8 cellular contexts compared by ENCODE assay signal in genomic region chr16:58500329-58501241, GRCh38. TPM values are rescaled to one million over a fixed set of nuclear protein-coding genes. Genes with fewer than 3 reads are reported as not detected.
A peak's percentile ranks its signal among the peaks of the same experiment; 100 is the strongest.
DNase-seq lines count a peak whose midpoint lies in the region; ATAC-seq and TF ChIP-seq lines count a peak whose summit lies in the region.

No MANE protein-coding gene starts in this region.

- H3K27me3 Mint-ChIP-seq in MCF 10A (ENCODE audit: insufficient read depth, unreplicated experiment), result no peaks in the 10 kb centered on the region

- intact Hi-C loops in breast epithelium (cut with DNase I; ENCODE audit: low total_unique reads) (no loop called here), MCF 10A (cut with micrococcal nuclease) (no loop called here), stomach (cut with DNase I; ENCODE audit: low total_unique reads) (loop anchor here (10.0 kb wide), 1 partner anchor 144 kb away; no protein-coding TSS in a partner anchor), testis (cut with DNase I; ENCODE audit: low total_unique reads) (no loop called here)

- ATAC-seq in HG02571 (IDR thresholded peaks at IDR 0.05; ENCODE audit: unreplicated experiment) (no peak), HG03460 (IDR thresholded peaks at IDR 0.05; ENCODE audit: unreplicated experiment) (no peak)

- H3K4me1 ChIP-seq in breast epithelium, result no peaks in the 10 kb centered on the region
- peaks cover 4% of the 10 kb centered on the region for H3K4me1 ChIP-seq in adipocyte (ENCODE audit: control insufficient read depth, insufficient read depth, low read length)
- peaks cover 19 to 23% (median 21%) of the 10 kb centered on the region in 4 donors for H3K4me1 ChIP-seq in stomach
- peaks cover 38% of the 10 kb centered on the region for H3K4me1 ChIP-seq in testis

- peak overlapping the region in 2 of 3 donors; percentile 51 to 69 for H3K4me3 ChIP-seq in breast epithelium
- peak overlapping the region; percentile 55 for H3K4me3 ChIP-seq in adipocyte (ENCODE audit: low read length)
- peak overlapping the region; percentile 28 to 50 (median 33) for H3K4me3 ChIP-seq in stomach
- H3K4me3 ChIP-seq in testis, result peak overlapping the region in 1 of 2 donors; percentile 33

- H3K4me3 Mint-ChIP-seq in MCF 10A (ENCODE audit: unreplicated experiment), result no peak overlapping the region

- no peak for TF ChIP-seq EP300 in stomach (IDR thresholded peaks at IDR 0.05)

- H3K36me3 Mint-ChIP-seq in MCF 10A (ENCODE audit: insufficient read depth, unreplicated experiment), result peaks cover 5% of the 10 kb centered on the region

- no peak for TF ChIP-seq POLR2A in breast epithelium (IDR thresholded peaks at IDR 0.05)
- TF ChIP-seq POLR2A in stomach (IDR thresholded peaks at IDR 0.05), result no peak
- no peak for TF ChIP-seq POLR2A in testis (IDR thresholded peaks at IDR 0.05)

- POLR2A ChIA-PET in MCF 10A (lab: Yijun Ruan, JAX), result no interaction called here

- CTCF ChIA-PET in MCF 10A (lab: Yijun Ruan, JAX), result interaction anchor here (0.6 kb wide), 1 partner anchor 12 kb away, joined by 3 read pairs; no protein-coding TSS in a partner anchor

- no TSS peak for BruUV-seq in MCF 10A (replicated peaks; lab: Mats Ljungman, UMichigan)

- TF ChIP-seq CTCF in breast epithelium (IDR thresholded peaks at IDR 0.05), result no peak
- TF ChIP-seq CTCF in MCF 10A (IDR thresholded peaks at IDR 0.05; ENCODE audit: unreplicated experiment), result no peak
- TF ChIP-seq CTCF in stomach (IDR thresholded peaks at IDR 0.05), result no peak
- no peak for TF ChIP-seq CTCF in testis (IDR thresholded peaks at IDR 0.05)

- no peaks in the 10 kb centered on the region for H3K36me3 ChIP-seq in breast epithelium
- no peaks in the 10 kb centered on the region for H3K36me3 ChIP-seq in adipocyte (ENCODE audit: control insufficient read depth, insufficient read depth, low read length, severe bottlenecking)
- H3K36me3 ChIP-seq in stomach, result no peaks in the 10 kb centered on the region
- H3K36me3 ChIP-seq in testis (ENCODE audit: low read depth, missing control alignments), result no peaks in the 10 kb centered on the region

- no peaks in the 10 kb centered on the region for H3K4me1 Mint-ChIP-seq in MCF 10A (ENCODE audit: insufficient read depth, unreplicated experiment)

- H3K9me3 Mint-ChIP-seq in MCF 10A (ENCODE audit: unreplicated experiment), result no peaks in the 10 kb centered on the region

- no peak overlapping the region for H3K27ac Mint-ChIP-seq in MCF 10A (ENCODE audit: low read depth, unreplicated experiment)

- H3K27ac ChIP-seq in breast epithelium (no peak overlapping the region), stomach (peak overlapping the region in 1 of 5 donors; percentile 3), testis (no peak overlapping the region)

- H3K27me3 ChIP-seq in breast epithelium, result peaks cover 3 to 24% of the 10 kb centered on the region in 2 donors
- H3K27me3 ChIP-seq in adipocyte (replicated peaks; ENCODE audit: control insufficient read depth, insufficient read depth, low read length), result peaks cover 23% of the 10 kb centered on the region
- peaks cover 0 to 69% (median 35%) of the 10 kb centered on the region in 3 donors for H3K27me3 ChIP-seq in stomach
- H3K27me3 ChIP-seq in testis, result no peaks in the 10 kb centered on the region

- peak in 1 of 2 donors; percentile 51 for DNase-seq in breast epithelium (ENCODE audit: low spot score in 2 of 2)
- no peak for DNase-seq in MCF 10A (ENCODE audit: unreplicated experiment)
- peak; percentile 25 for DNase-seq in adipocyte (ENCODE audit: low read depth)
- DNase-seq in iPS-NIHi7 (ENCODE audit: extremely low spot score), result peak; percentile 50
- no peak for DNase-seq in stomach
- DNase-seq in testis, result no peak

- WGBS in stomach, 5 donors, result 4 to 11% (median 6%) methylated on average over 32 to 39 of the region's 39 CpGs
- 13 to 24% methylated on average over 12 to 38 of the region's 39 CpGs for WGBS in testis, 2 donors

- no peak overlapping the region for H3K9ac ChIP-seq in adipocyte (ENCODE audit: low read length)

- H3K9me3 ChIP-seq in breast epithelium (no peaks in the 10 kb centered on the region), adipocyte (ENCODE audit: control insufficient read depth, low read length) (no peaks in the 10 kb centered on the region), stomach (no peaks in the 10 kb centered on the region), testis (no peaks in the 10 kb centered on the region)

RNA-seq across cellular contexts. Expression of gene NDRG4, which starts 0.6 kb away (rescaled TPM):
- total RNA-seq in breast epithelium (10 to 100 TPM in 1 of 3 donors, 1 to 10 TPM in 2; 3.7 to 35.0 (median 5.6) TPM), MCF 10A (2022) (not detected in 2 replicates), stomach (10 to 100 TPM in 4 of 5 donors, 1 to 10 TPM in 1; 3.2 to 48.7 (median 20.1) TPM), testis (100 to 1,000 TPM; 375 to 444 TPM)
- polyA plus RNA-seq in stomach (10 to 100 TPM in 1 of 3 donors, 1 to 10 TPM in 2; 1.9 to 12.4 (median 4.8) TPM), testis (ENCODE audit: insufficient read depth, low read depth, low replicate concordance) (142 TPM)

RNA-seq across cellular contexts. Expression of gene SETD6, which starts 14.7 kb away (rescaled TPM):
- total RNA-seq in breast epithelium (10 to 100 TPM; 20.8 to 47.3 (median 44.9) TPM), MCF 10A (2022) (18.4 and 19.5 TPM in 2 replicates), stomach (100 to 1,000 TPM in 1 of 5 donors, 10 to 100 TPM in 4; 13.0 to 209 (median 68.0) TPM), testis (10 to 100 TPM; 71.2 to 77.5 TPM)
- polyA plus RNA-seq in stomach (10 to 100 TPM in 1 of 3 donors, 1 to 10 TPM in 2; 7.7 to 14.7 (median 8.9) TPM), testis (ENCODE audit: insufficient read depth, low read depth, low replicate concordance) (21.6 TPM)

Comparison
In these comparisons a context has a peak if more than half of its experiments do, and no peak if none do; other contexts are left out.
1. DNase-seq: peak in adipocyte (single experiment) and iPS-NIHi7 (single experiment); none in MCF 10A (single experiment), stomach (single experiment) and testis (single experiment).
2. RNA of gene NDRG4, which starts 0.6 kb away (total RNA-seq): 375 to 444 TPM in testis; 3.2 to 48.7 TPM in stomach, 3.7 to 35.0 TPM in breast epithelium and not detected in MCF 10A; every median in the first group is over 4 times any median in the second.